1 cellular context compared by ENCODE assay signal in the genomic region with DNA sequence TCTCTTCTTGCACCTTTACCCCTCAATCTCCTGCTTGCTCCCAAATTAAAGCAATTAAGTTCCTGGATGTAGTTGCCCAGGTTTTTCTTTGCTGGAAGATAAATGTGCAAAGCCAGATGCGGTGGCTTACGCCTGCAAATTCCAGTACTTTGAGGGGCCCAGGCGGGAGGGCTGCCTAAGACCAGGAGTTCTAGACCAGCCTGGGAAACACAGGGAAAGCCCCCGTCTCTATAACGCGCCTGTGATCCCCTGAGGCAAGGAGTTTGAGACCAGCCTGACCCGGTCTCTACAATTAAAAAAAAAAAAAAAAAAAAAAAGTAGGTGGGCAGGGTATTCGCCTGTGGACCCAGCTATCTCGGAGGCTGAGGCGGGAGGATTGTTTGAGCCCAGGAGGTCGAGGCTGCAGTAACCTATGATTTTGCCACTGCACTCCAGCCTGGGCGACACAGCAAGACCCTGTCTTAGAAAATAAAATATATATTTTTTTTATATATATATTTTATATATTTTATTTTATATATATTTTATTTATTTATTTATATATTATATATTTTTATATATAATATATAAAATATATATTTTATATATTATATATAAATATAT.
TF ChIP-seq lines count a peak whose summit lies in the region.

No MANE protein-coding gene starts in this region.

TF ChIP-seq in HepG2, 621 proteins besides CTCF, POLR2A, EP300 and RAD21 (continues in another document):
- no peak for TF ChIP-seq ZNF230 (CRISPR knock-in tag; IDR thresholded peaks at IDR 0.05)
- TF ChIP-seq DR1 (CRISPR knock-in tag; IDR thresholded peaks at IDR 0.05), result no peak; the same call in 1 of the 2 replicates
- no peak for TF ChIP-seq TEAD3 (CRISPR knock-in tag; optimal IDR thresholded peaks at IDR 0.05; ENCODE audit: borderline replicate concordance)
- peak; percentile 5; the same call in 1 of the 2 replicates for TF ChIP-seq ZNF563 (CRISPR knock-in tag; IDR thresholded peaks at IDR 0.05)
- TF ChIP-seq ZNF740 (CRISPR knock-in tag; IDR thresholded peaks at IDR 0.05), result no peak
- no peak for TF ChIP-seq ZNF296 (CRISPR knock-in tag; conservative IDR thresholded peaks at IDR 0.05)
- TF ChIP-seq ZNF225 (CRISPR knock-in tag; IDR thresholded peaks at IDR 0.05), result no peak
- TF ChIP-seq SCMH1 (CRISPR knock-in tag; IDR thresholded peaks at IDR 0.05; ENCODE audit: borderline replicate concordance), result no peak
- TF ChIP-seq HOXA3 (CRISPR knock-in tag; IDR thresholded peaks at IDR 0.05), result no peak
- TF ChIP-seq, protein P1, sequence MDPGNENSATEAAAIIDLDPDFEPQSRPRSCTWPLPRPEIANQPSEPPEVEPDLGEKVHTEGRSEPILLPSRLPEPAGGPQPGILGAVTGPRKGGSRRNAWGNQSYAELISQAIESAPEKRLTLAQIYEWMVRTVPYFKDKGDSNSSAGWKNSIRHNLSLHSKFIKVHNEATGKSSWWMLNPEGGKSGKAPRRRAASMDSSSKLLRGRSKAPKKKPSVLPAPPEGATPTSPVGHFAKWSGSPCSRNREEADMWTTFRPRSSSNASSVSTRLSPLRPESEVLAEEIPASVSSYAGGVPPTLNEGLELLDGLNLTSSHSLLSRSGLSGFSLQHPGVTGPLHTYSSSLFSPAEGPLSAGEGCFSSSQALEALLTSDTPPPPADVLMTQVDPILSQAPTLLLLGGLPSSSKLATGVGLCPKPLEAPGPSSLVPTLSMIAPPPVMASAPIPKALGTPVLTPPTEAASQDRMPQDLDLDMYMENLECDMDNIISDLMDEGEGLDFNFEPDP (CRISPR knock-in tag; conservative IDR thresholded peaks at IDR 0.05), result no peak
- no peak for TF ChIP-seq MAFG (CRISPR knock-in tag; IDR thresholded peaks at IDR 0.05)
- TF ChIP-seq ZNF383 (CRISPR knock-in tag; IDR thresholded peaks at IDR 0.05; ENCODE audit: borderline replicate concordance), result no peak
- TF ChIP-seq CCAR2 (optimal IDR thresholded peaks at IDR 0.05; ENCODE audit: low read depth, low read length), result peak; percentile 1
- TF ChIP-seq ARNT (IDR thresholded peaks at IDR 0.05), result no peak
- TF ChIP-seq ATF2 (CRISPR knock-in tag; IDR thresholded peaks at IDR 0.05), result no peak
- no peak for TF ChIP-seq MBNL3 (CRISPR knock-in tag; conservative IDR thresholded peaks at IDR 0.05)
- TF ChIP-seq MTF2 (CRISPR knock-in tag; IDR thresholded peaks at IDR 0.05; ENCODE audit: borderline replicate concordance), result no peak
- no peak for TF ChIP-seq ZNF441 (CRISPR knock-in tag; IDR thresholded peaks at IDR 0.05; ENCODE audit: borderline replicate concordance)
- no peak for TF ChIP-seq SRSF4 (IDR thresholded peaks at IDR 0.05; ENCODE audit: low read depth, low read length, poor library complexity, severe bottlenecking)
- peak; percentile 72; the same call in 1 of the 2 replicates for TF ChIP-seq ZFP36L1 (CRISPR knock-in tag; IDR thresholded peaks at IDR 0.05)
- 0 out of 2 replicates have a peak, but pooled peaks have one; percentile 4 for TF ChIP-seq SIN3A (IDR thresholded peaks at IDR 0.05; ENCODE audit: borderline replicate concordance, low read depth, low read length)
- no peak for TF ChIP-seq ZNF776 (CRISPR knock-in tag; IDR thresholded peaks at IDR 0.05)
- TF ChIP-seq FOXK2 (IDR thresholded peaks at IDR 0.05), result no peak
- TF ChIP-seq, protein P2, sequence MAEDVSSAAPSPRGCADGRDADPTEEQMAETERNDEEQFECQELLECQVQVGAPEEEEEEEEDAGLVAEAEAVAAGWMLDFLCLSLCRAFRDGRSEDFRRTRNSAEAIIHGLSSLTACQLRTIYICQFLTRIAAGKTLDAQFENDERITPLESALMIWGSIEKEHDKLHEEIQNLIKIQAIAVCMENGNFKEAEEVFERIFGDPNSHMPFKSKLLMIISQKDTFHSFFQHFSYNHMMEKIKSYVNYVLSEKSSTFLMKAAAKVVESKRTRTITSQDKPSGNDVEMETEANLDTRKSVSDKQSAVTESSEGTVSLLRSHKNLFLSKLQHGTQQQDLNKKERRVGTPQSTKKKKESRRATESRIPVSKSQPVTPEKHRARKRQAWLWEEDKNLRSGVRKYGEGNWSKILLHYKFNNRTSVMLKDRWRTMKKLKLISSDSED (CRISPR knock-in tag; IDR thresholded peaks at IDR 0.05), result 0 out of 2 replicates have a peak, but pooled peaks have one; percentile 50
- no peak for TF ChIP-seq ZNF577 (CRISPR knock-in tag; IDR thresholded peaks at IDR 0.05; ENCODE audit: borderline replicate concordance, low read depth)
- no peak for TF ChIP-seq ZNF282 (IDR thresholded peaks at IDR 0.05; ENCODE audit: partially characterized antibody)
- TF ChIP-seq CBX5 (CRISPR knock-in tag; IDR thresholded peaks at IDR 0.05; ENCODE audit: borderline replicate concordance), result no peak
- TF ChIP-seq PHF21A (CRISPR knock-in tag; IDR thresholded peaks at IDR 0.05), result peak; percentile 46; the same call in 1 of the 2 replicates
- TF ChIP-seq ZMYM3 (CRISPR knock-in tag; IDR thresholded peaks at IDR 0.05), result 0 out of 2 replicates have a peak, but pooled peaks have one; percentile 6
- TF ChIP-seq NKX3-1 (CRISPR knock-in tag; IDR thresholded peaks at IDR 0.05), result no peak
- TF ChIP-seq STAT5B (CRISPR knock-in tag; IDR thresholded peaks at IDR 0.05), result no peak
- TF ChIP-seq MEIS1 (CRISPR knock-in tag; IDR thresholded peaks at IDR 0.05; ENCODE audit: borderline replicate concordance), result no peak
- no peak for TF ChIP-seq ZNF496 (CRISPR knock-in tag; IDR thresholded peaks at IDR 0.05; ENCODE audit: insufficient replicate concordance)
- TF ChIP-seq ZBTB37 (CRISPR knock-in tag; IDR thresholded peaks at IDR 0.05), result 0 out of 2 replicates have a peak, but pooled peaks have one; percentile 29
- TF ChIP-seq ZNF556 (CRISPR knock-in tag; IDR thresholded peaks at IDR 0.05; ENCODE audit: borderline replicate concordance), result no peak
- TF ChIP-seq, protein P3, sequence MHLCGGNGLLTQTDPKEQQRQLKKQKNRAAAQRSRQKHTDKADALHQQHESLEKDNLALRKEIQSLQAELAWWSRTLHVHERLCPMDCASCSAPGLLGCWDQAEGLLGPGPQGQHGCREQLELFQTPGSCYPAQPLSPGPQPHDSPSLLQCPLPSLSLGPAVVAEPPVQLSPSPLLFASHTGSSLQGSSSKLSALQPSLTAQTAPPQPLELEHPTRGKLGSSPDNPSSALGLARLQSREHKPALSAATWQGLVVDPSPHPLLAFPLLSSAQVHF (CRISPR knock-in tag; IDR thresholded peaks at IDR 0.05), result no peak
- no peak for TF ChIP-seq ZNF629 (CRISPR knock-in tag; conservative IDR thresholded peaks at IDR 0.05)
- TF ChIP-seq MBD4 (IDR thresholded peaks at IDR 0.05; ENCODE audit: borderline replicate concordance, low read length), result no peak
- 0 out of 2 replicates have a peak, but pooled peaks have one; percentile 42 for TF ChIP-seq ZNF749 (CRISPR knock-in tag; IDR thresholded peaks at IDR 0.05; ENCODE audit: borderline replicate concordance)
- no peak for TF ChIP-seq TGIF2 (CRISPR knock-in tag; IDR thresholded peaks at IDR 0.05)
- no peak for TF ChIP-seq ZNF616 (CRISPR knock-in tag; IDR thresholded peaks at IDR 0.05; ENCODE audit: low read depth)
- no peak for TF ChIP-seq SMYD3 (CRISPR knock-in tag; IDR thresholded peaks at IDR 0.05)
- no peak for TF ChIP-seq CREM (IDR thresholded peaks at IDR 0.05)
- TF ChIP-seq CREM (CRISPR knock-in tag; IDR thresholded peaks at IDR 0.05), result no peak
- no peak for TF ChIP-seq MED1 (CRISPR knock-in tag; IDR thresholded peaks at IDR 0.05)
- no peak for TF ChIP-seq ZC3H4 (CRISPR knock-in tag; IDR thresholded peaks at IDR 0.05; ENCODE audit: borderline replicate concordance)
- TF ChIP-seq YY1 (IDR thresholded peaks at IDR 0.05; ENCODE audit: insufficient read depth, insufficient replicate concordance, low read depth, low read length), result no peak
- TF ChIP-seq ZNF598 (CRISPR knock-in tag; IDR thresholded peaks at IDR 0.05; ENCODE audit: borderline replicate concordance), result no peak
- 0 out of 2 replicates have a peak, but pooled peaks have one; percentile 3 for TF ChIP-seq ZMAT3 (CRISPR knock-in tag; conservative IDR thresholded peaks at IDR 0.05)
- no peak for TF ChIP-seq AGO1 (IDR thresholded peaks at IDR 0.05; ENCODE audit: low read depth, low read length, poor library complexity, severe bottlenecking)
- TF ChIP-seq, protein P4, sequence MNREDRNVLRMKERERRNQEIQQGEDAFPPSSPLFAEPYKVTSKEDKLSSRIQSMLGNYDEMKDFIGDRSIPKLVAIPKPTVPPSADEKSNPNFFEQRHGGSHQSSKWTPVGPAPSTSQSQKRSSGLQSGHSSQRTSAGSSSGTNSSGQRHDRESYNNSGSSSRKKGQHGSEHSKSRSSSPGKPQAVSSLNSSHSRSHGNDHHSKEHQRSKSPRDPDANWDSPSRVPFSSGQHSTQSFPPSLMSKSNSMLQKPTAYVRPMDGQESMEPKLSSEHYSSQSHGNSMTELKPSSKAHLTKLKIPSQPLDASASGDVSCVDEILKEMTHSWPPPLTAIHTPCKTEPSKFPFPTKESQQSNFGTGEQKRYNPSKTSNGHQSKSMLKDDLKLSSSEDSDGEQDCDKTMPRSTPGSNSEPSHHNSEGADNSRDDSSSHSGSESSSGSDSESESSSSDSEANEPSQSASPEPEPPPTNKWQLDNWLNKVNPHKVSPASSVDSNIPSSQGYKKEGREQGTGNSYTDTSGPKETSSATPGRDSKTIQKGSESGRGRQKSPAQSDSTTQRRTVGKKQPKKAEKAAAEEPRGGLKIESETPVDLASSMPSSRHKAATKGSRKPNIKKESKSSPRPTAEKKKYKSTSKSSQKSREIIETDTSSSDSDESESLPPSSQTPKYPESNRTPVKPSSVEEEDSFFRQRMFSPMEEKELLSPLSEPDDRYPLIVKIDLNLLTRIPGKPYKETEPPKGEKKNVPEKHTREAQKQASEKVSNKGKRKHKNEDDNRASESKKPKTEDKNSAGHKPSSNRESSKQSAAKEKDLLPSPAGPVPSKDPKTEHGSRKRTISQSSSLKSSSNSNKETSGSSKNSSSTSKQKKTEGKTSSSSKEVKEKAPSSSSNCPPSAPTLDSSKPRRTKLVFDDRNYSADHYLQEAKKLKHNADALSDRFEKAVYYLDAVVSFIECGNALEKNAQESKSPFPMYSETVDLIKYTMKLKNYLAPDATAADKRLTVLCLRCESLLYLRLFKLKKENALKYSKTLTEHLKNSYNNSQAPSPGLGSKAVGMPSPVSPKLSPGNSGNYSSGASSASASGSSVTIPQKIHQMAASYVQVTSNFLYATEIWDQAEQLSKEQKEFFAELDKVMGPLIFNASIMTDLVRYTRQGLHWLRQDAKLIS (CRISPR knock-in tag; IDR thresholded peaks at IDR 0.05), result no peak
- no peak; the same call in 1 of the 2 replicates for TF ChIP-seq SMC3 (IDR thresholded peaks at IDR 0.05; ENCODE audit: low read length)
- TF ChIP-seq MTF1 (CRISPR knock-in tag; IDR thresholded peaks at IDR 0.05), result no peak
- TF ChIP-seq, protein P5, sequence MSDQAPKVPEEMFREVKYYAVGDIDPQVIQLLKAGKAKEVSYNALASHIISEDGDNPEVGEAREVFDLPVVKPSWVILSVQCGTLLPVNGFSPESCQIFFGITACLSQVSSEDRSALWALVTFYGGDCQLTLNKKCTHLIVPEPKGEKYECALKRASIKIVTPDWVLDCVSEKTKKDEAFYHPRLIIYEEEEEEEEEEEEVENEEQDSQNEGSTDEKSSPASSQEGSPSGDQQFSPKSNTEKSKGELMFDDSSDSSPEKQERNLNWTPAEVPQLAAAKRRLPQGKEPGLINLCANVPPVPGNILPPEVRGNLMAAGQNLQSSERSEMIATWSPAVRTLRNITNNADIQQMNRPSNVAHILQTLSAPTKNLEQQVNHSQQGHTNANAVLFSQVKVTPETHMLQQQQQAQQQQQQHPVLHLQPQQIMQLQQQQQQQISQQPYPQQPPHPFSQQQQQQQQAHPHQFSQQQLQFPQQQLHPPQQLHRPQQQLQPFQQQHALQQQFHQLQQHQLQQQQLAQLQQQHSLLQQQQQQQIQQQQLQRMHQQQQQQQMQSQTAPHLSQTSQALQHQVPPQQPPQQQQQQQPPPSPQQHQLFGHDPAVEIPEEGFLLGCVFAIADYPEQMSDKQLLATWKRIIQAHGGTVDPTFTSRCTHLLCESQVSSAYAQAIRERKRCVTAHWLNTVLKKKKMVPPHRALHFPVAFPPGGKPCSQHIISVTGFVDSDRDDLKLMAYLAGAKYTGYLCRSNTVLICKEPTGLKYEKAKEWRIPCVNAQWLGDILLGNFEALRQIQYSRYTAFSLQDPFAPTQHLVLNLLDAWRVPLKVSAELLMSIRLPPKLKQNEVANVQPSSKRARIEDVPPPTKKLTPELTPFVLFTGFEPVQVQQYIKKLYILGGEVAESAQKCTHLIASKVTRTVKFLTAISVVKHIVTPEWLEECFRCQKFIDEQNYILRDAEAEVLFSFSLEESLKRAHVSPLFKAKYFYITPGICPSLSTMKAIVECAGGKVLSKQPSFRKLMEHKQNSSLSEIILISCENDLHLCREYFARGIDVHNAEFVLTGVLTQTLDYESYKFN (CRISPR knock-in tag; conservative IDR thresholded peaks at IDR 0.05), result no peak
